Comparison of ENCODE assay signal across 23 cellular contexts in the genomic region with DNA sequence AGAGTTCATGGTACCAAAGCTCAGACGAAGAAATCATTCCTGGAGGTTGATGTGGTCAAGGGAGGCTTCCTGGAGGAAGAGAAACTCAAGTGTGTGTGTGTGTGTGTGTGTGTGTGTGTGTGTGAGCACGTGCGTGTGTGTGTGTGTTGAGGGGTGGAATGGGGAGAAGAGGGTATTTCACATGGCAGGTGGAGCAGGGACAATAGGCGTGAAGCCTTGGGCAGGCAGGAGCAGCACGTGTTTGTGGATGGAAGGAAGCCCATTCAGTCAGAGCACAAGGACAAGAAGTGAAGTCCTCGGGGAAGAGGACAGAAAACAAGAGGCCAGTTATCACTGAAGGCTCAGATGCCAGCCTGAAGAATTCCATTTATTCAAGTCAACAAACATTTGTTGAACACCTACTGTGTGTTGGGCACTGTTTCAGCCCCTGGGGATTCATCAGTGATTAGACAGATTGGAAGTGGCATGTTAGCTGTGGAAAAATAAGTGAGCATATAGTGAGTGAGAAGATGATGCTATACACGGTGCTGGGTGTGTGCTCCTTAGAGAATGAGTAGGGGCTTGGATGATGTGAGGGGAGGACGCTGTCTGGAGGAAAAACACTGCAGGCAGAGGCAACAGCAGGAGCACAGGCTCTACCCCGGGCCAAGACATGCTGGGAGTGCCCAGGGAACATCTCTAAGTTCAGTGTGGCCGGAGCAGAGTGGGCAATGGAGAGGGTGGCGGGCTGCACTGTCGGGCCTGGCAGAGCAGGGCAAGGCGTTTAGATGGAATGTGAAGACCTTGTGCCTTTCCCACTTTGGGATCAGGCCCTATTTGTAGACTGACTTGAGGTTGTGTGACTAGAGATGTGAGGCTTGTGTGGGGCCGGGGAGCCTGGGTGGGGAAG.
DNase-seq lines count a peak whose midpoint lies in the region; ATAC-seq, FAIRE-seq and TF ChIP-seq lines count a peak whose summit lies in the region.
"Had no signal": no experiment of that assay in that cellular context is flagged by ENCODE, and none has a peak within 500 bp of the region (broad histone marks: within the 10 kb centered on the region; RNA-seq: fewer than 3 reads in every experiment).

No MANE protein-coding gene starts in this region.

- CTCF ChIA-PET in activated CD8-positive, alpha-beta memory T cell treated with anti-CD3 and anti-CD28 coated beads, Interleukin-2, amount 10 ng/mL, durations not matched to agents 7 days and 5 days (lab: Charles Lee) = no interaction called here

- no peak for DNase-seq in stimulated activated naive CD8-positive, alpha-beta T cell treated with anti-CD3 and anti-CD28 coated beads, Interleukin-15, amount 100 ng/mL, for 72 hours
- DNase-seq in stimulated activated naive CD8-positive, alpha-beta T cell treated with anti-CD3 and anti-CD28 coated beads, Interleukin-15, Interleukin-2, amounts not matched to agents 100 U/mL and 50 U/mL, for 24 hours = no peak
- DNase-seq in endodermal cell (peak; percentile 32), osteocyte (ENCODE audit: extremely low spot score, unreplicated experiment) (peak; percentile 63), GM12891 (ENCODE audit: insufficient read length, low spot score) (no peak), NCI-H2029 (lab: John Stamatoyannopoulos, UW) (no peak)
- no peak for DNase-seq in activated CD8-positive, alpha-beta memory T cell treated with anti-CD3 and anti-CD28 coated beads, Interleukin-2, amount 10 ng/mL, durations not matched to agents 7 days and 5 days
- DNase-seq: Calu3; CD8-positive, alpha-beta memory T cell; EL; HFFc6; KG1; NCI-H1092 treated with DMSO at 0.1 percent for 48 hours; NCI-H1436 treated with DMSO at 0.1 percent for 48 hours; NCI-H1930; NCI-H345; NCI-H524 treated with DMSO at 0.1 percent for 48 hours had no signal

- no peaks in the 10 kb centered on the region for H3K36me3 ChIP-seq in endodermal cell (ENCODE audit: control insufficient read depth, insufficient read depth, low read length)

- no peaks in the 10 kb centered on the region for H3K9me3 ChIP-seq in endodermal cell (ENCODE audit: control insufficient read depth, low read length)

- no peak for TF ChIP-seq POLR2A in GM12891 (IDR thresholded peaks at IDR 0.05; ENCODE audit: low read depth, low read length)

- peaks cover 4% of the 10 kb centered on the region for H3K27me3 Mint-ChIP-seq in stimulated activated naive CD8-positive, alpha-beta T cell treated with anti-CD3 and anti-CD28 coated beads, Interleukin-15, amount 100 ng/mL, for 72 hours
- H3K27me3 Mint-ChIP-seq in endodermal cell (ENCODE audit: insufficient read depth) = peaks cover 4% of the 10 kb centered on the region
- H3K27me3 Mint-ChIP-seq in osteocyte (ENCODE audit: unreplicated experiment) = no peaks in the 10 kb centered on the region
- H3K27me3 Mint-ChIP-seq in activated CD8-positive, alpha-beta memory T cell treated with anti-CD3 and anti-CD28 coated beads, Interleukin-2, amount 10 ng/mL, durations not matched to agents 7 days and 5 days = no peaks in the 10 kb centered on the region
- H3K27me3 Mint-ChIP-seq: CD8-positive, alpha-beta memory T cell had no signal

- no peaks in the 10 kb centered on the region for H3K4me1 Mint-ChIP-seq in stimulated activated naive CD8-positive, alpha-beta T cell treated with anti-CD3 and anti-CD28 coated beads, Interleukin-15, amount 100 ng/mL, for 72 hours
- peaks cover 17% of the 10 kb centered on the region for H3K4me1 Mint-ChIP-seq in endodermal cell
- H3K4me1 Mint-ChIP-seq in osteocyte (ENCODE audit: unreplicated experiment) = no peaks in the 10 kb centered on the region
- no peaks in the 10 kb centered on the region for H3K4me1 Mint-ChIP-seq in activated CD8-positive, alpha-beta memory T cell treated with anti-CD3 and anti-CD28 coated beads, Interleukin-2, amount 10 ng/mL, durations not matched to agents 7 days and 5 days
- H3K4me1 Mint-ChIP-seq: CD8-positive, alpha-beta memory T cell had no signal

- H3K9me3 Mint-ChIP-seq in stimulated activated naive CD8-positive, alpha-beta T cell treated with anti-CD3 and anti-CD28 coated beads, Interleukin-15, amount 100 ng/mL, for 72 hours = peaks cover 0 to 4% of the 10 kb centered on the region in 2 donors
- H3K9me3 Mint-ChIP-seq in endodermal cell = peaks cover 2% of the 10 kb centered on the region
- H3K9me3 Mint-ChIP-seq in osteocyte (ENCODE audit: unreplicated experiment) = peaks cover 9% of the 10 kb centered on the region
- no peaks in the 10 kb centered on the region for H3K9me3 Mint-ChIP-seq in activated CD8-positive, alpha-beta memory T cell treated with anti-CD3 and anti-CD28 coated beads, Interleukin-2, amount 10 ng/mL, durations not matched to agents 7 days and 5 days (ENCODE audit: low read depth)
- H3K9me3 Mint-ChIP-seq: H9 had no signal

- H3K27me3 ChIP-seq in endodermal cell (ENCODE audit: control insufficient read depth, insufficient read depth, low read length, poor library complexity, severe bottlenecking) = no peaks in the 10 kb centered on the region

- peak; percentile 31 for ATAC-seq in stimulated activated naive CD8-positive, alpha-beta T cell treated with anti-CD3 and anti-CD28 coated beads, Interleukin-15, amount 100 ng/mL, for 72 hours
- no peak for ATAC-seq in stimulated activated naive CD8-positive, alpha-beta T cell treated with anti-CD3 and anti-CD28 coated beads, Interleukin-15, Interleukin-2, amounts not matched to agents 100 U/mL and 50 U/mL, for 24 hours
- ATAC-seq in activated CD8-positive, alpha-beta memory T cell treated with anti-CD3 and anti-CD28 coated beads, Interleukin-2, amount 10 ng/mL, durations not matched to agents 7 days and 5 days = no peak
- ATAC-seq in HG02973 (IDR thresholded peaks at IDR 0.05; ENCODE audit: unreplicated experiment) = no peak
- ATAC-seq: Panc1, SK-N-SH treated with all-trans-retinoic acid at 6 μM for 48 hours had no signal

- WGBS in endodermal cell (ENCODE audit: insufficient coverage in 1 of 2, insufficient read length in 1 of 2), 2 experiments = 83 to 94% methylated on average over 3 to 13 of the region's 14 CpGs

- H3K36me3 Mint-ChIP-seq in endodermal cell (ENCODE audit: low read depth) = no peaks in the 10 kb centered on the region
- no peaks in the 10 kb centered on the region for H3K36me3 Mint-ChIP-seq in osteocyte (ENCODE audit: unreplicated experiment)
- H3K36me3 Mint-ChIP-seq in activated CD8-positive, alpha-beta memory T cell treated with anti-CD3 and anti-CD28 coated beads, Interleukin-2, amount 10 ng/mL, durations not matched to agents 7 days and 5 days = no peaks in the 10 kb centered on the region
- H3K36me3 Mint-ChIP-seq: CD8-positive, alpha-beta memory T cell had no signal

- FAIRE-seq in GM12891 (lab: Jason Lieb, UNC) = no peak

- TF ChIP-seq CTCF in endodermal cell (conservative IDR thresholded peaks at IDR 0.05) (no peak), osteocyte (IDR thresholded peaks at IDR 0.05) (no peak)

- no peak overlapping the region for H3K4me3 Mint-ChIP-seq in stimulated activated naive CD8-positive, alpha-beta T cell treated with anti-CD3 and anti-CD28 coated beads, Interleukin-15, amount 100 ng/mL, for 72 hours
- H3K4me3 Mint-ChIP-seq in endodermal cell (no peak overlapping the region), osteocyte (ENCODE audit: unreplicated experiment) (no peak overlapping the region)
- H3K4me3 Mint-ChIP-seq in activated CD8-positive, alpha-beta memory T cell treated with anti-CD3 and anti-CD28 coated beads, Interleukin-2, amount 10 ng/mL, durations not matched to agents 7 days and 5 days = no peak overlapping the region
- H3K4me3 Mint-ChIP-seq: CD8-positive, alpha-beta memory T cell; H9; HFFc6 had no signal

- peaks cover 17% of the 10 kb centered on the region for H3K4me1 ChIP-seq in endodermal cell (ENCODE audit: control insufficient read depth, insufficient read depth, low read length)

- no peak overlapping the region for H3K27ac Mint-ChIP-seq in stimulated activated naive CD8-positive, alpha-beta T cell treated with anti-CD3 and anti-CD28 coated beads, Interleukin-15, amount 100 ng/mL, for 72 hours
- H3K27ac Mint-ChIP-seq in endodermal cell = no peak overlapping the region
- H3K27ac Mint-ChIP-seq in osteocyte (ENCODE audit: unreplicated experiment) = no peak overlapping the region
- no peak overlapping the region for H3K27ac Mint-ChIP-seq in activated CD8-positive, alpha-beta memory T cell treated with anti-CD3 and anti-CD28 coated beads, Interleukin-2, amount 10 ng/mL, durations not matched to agents 7 days and 5 days
- H3K27ac Mint-ChIP-seq: HFFc6 had no signal

- no peak overlapping the region for H3K9ac ChIP-seq in endodermal cell (ENCODE audit: extremely low read depth, low read length, poor library complexity, severe bottlenecking)

- no peak overlapping the region for H3K27ac ChIP-seq in endodermal cell (ENCODE audit: low read depth, low read length)
- H3K27ac ChIP-seq: C4-2B, HL-60 had no signal

- H3K4me3 ChIP-seq in endodermal cell (ENCODE audit: low read length) = no peak overlapping the region

TF ChIP-seq in GM12891, 5 proteins besides CTCF, POLR2A, EP300 and RAD21:
- TF ChIP-seq TAF1 (IDR thresholded peaks at IDR 0.05; ENCODE audit: low read depth, low read length) = no peak
- TF ChIP-seq PAX5 (IDR thresholded peaks at IDR 0.05; ENCODE audit: insufficient read depth, low read length, severe bottlenecking) = no peak
- TF ChIP-seq POU2F2 (IDR thresholded peaks at IDR 0.05; ENCODE audit: low read depth, low read length) = no peak
- TF ChIP-seq SPI1 (IDR thresholded peaks at IDR 0.05; ENCODE audit: low read depth, low read length) = no peak
- TF ChIP-seq POLR2AphosphoS5 (IDR thresholded peaks at IDR 0.05; ENCODE audit: low read depth, low read length) = no peak

Comparison
In these comparisons a context has a peak if more than half of its experiments do, and no peak if none do; other contexts are left out.
1. DNase-seq: peak in endodermal cell (single experiment) and osteocyte (single experiment); none in stimulated activated naive CD8-positive, alpha-beta T cell treated with anti-CD3 and anti-CD28 coated beads, Interleukin-15, amount 100 ng/mL, for 72 hours (0 of 2), stimulated activated naive CD8-positive, alpha-beta T cell treated with anti-CD3 and anti-CD28 coated beads, Interleukin-15, Interleukin-2, amounts not matched to agents 100 U/mL and 50 U/mL, for 24 hours (single experiment), activated CD8-positive, alpha-beta memory T cell treated with anti-CD3 and anti-CD28 coated beads, Interleukin-2, amount 10 ng/mL, durations not matched to agents 7 days and 5 days (single experiment), GM12891 (single experiment) and NCI-H2029 (single experiment).